ENCODE assay signal across 11 cellular contexts in genomic region chr1:202207292-202207691, GRCh38. TPM values are rescaled to one million over a fixed set of nuclear protein-coding genes. Genes with fewer than 3 reads are reported as not detected.
A peak's percentile ranks its signal among the peaks of the same experiment; 100 is the strongest.
DNase-seq lines count a peak whose midpoint lies in the region; FAIRE-seq and TF ChIP-seq lines count a peak whose summit lies in the region.
"Had no signal": no experiment of that assay in that cellular context is flagged by ENCODE, and none has a peak within 500 bp of the region (broad histone marks: within the 10 kb centered on the region; RNA-seq: fewer than 3 reads in every experiment).

No MANE protein-coding gene starts in this region.

- no peaks in the 10 kb centered on the region for H3K9me1 ChIP-seq in endothelial cell of umbilical vein (replicated peaks; ENCODE audit: control insufficient read depth, extremely low read depth, insufficient read depth, low read length)

- peaks cover 3% of the 10 kb centered on the region in 2 experiments for H3K27me3 ChIP-seq in endothelial cell of umbilical vein (ENCODE audit: control insufficient read depth in 2 of 2, insufficient read depth in 2 of 2, low read length in 2 of 2)

- no peak overlapping the region for H3K27ac ChIP-seq in endothelial cell of umbilical vein (ENCODE audit: insufficient read depth, low read depth, low read length)
- no peak overlapping the region for H3K27ac ChIP-seq in substantia nigra (ENCODE audit: low read depth, low read length, poor library complexity, severe bottlenecking)

- TF ChIP-seq CTCF in endothelial cell of umbilical vein (IDR thresholded peaks at IDR 0.05; ENCODE audit: extremely low read depth in 1 of 2, insufficient read depth in 1 of 2, low read depth in 1 of 2, low read length in 2 of 2) = peak in 1 of 2 donors; percentile 36

- H4K20me1 ChIP-seq in endothelial cell of umbilical vein (replicated peaks; ENCODE audit: control insufficient read depth, extremely low read depth, insufficient read depth, low read length) = no peaks in the 10 kb centered on the region

- no TSS peak for BruUV-seq in endothelial cell of umbilical vein (replicated peaks; lab: Mats Ljungman, UMichigan)

- POLR2A ChIA-PET in endothelial cell of umbilical vein (lab: Charles Lee) = no interaction called here

- DNase-seq in NCI-H1092 treated with DMSO at 0.1 percent for 48 hours (lab: John Stamatoyannopoulos, UW) (peak; percentile 21), NCI-H1092 (lab: John Stamatoyannopoulos, UW) (no peak), NCI-H69 (lab: John Stamatoyannopoulos, UW) (peak; percentile 94), endothelial cell of umbilical vein (ENCODE audit: low read depth, low spot score) (peak; percentile 70), putamen (ENCODE audit: low spot score) (peak; percentile 25), substantia nigra (lab: John Stamatoyannopoulos, UW) (no peak), NCI-H526 treated with DMSO at 0.1 percent for 48 hours (lab: John Stamatoyannopoulos, UW) (no peak)
- DNase-seq in stimulated activated CD4-positive, alpha-beta T cell treated with anti-CD3 and anti-CD28 coated beads, Interleukin-15, amount 100 ng/mL, for 24 hours = no peak
- DNase-seq: NCI-H526 had no signal

- dilution Hi-C loops in endothelial cell of umbilical vein (cut with MboI; ENCODE audit: extremely low pct_ligation_motif_present, low sequenced_read_pairs) = loop anchor here (25.0 kb wide), 1 partner anchor 105 kb away; no protein-coding TSS in a partner anchor

- TF ChIP-seq POLR2A in endothelial cell of umbilical vein (IDR thresholded peaks at IDR 0.05; ENCODE audit: low read depth, low read length) = no peak

- intact Hi-C loops in endothelial cell of umbilical vein (cut with micrococcal nuclease) = no loop called here

- H3K4me1 ChIP-seq in endothelial cell of umbilical vein (ENCODE audit: control insufficient read depth, extremely low read depth, insufficient read depth, low read length) = no peaks in the 10 kb centered on the region

- CTCF ChIA-PET in endothelial cell of umbilical vein (lab: Charles Lee) = interaction anchor here (0.9 to 1.0 kb wide), 2 partner anchors 14 to 29 kb away, joined by 3 read pairs; no protein-coding TSS in a partner anchor

- H3K9ac ChIP-seq in endothelial cell of umbilical vein (replicated peaks; ENCODE audit: extremely low read depth, insufficient read depth, low read length) = no peak overlapping the region

- H3K9me3 ChIP-seq in endothelial cell of umbilical vein (replicated peaks; ENCODE audit: control insufficient read depth, insufficient read depth, low read length) = no peaks in the 10 kb centered on the region

- no peak for FAIRE-seq in endothelial cell of umbilical vein (lab: Jason Lieb, UNC)
- FAIRE-seq: A204.1 had no signal

- H3K79me2 ChIP-seq in endothelial cell of umbilical vein (ENCODE audit: control insufficient read depth, insufficient read depth, low read length) = no peaks in the 10 kb centered on the region

- no peaks in the 10 kb centered on the region for H3K36me3 ChIP-seq in endothelial cell of umbilical vein (ENCODE audit: control insufficient read depth in 2 of 2, extremely low read depth in 1 of 2, insufficient read depth in 2 of 2, low read length in 2 of 2)

- no peak overlapping the region for H3K4me2 ChIP-seq in endothelial cell of umbilical vein (ENCODE audit: insufficient read depth, low read length)

- H2AFZ ChIP-seq in endothelial cell of umbilical vein (ENCODE audit: low read depth, low read length) = no peak overlapping the region

- no peak overlapping the region for H3K4me3 ChIP-seq in endothelial cell of umbilical vein (replicated peaks in 1 of 3; ENCODE audit: insufficient read depth in 1 of 3, low read depth in 1 of 3, low read length in 3 of 3)
- H3K4me3 ChIP-seq: lung had no signal

TF ChIP-seq in endothelial cell of umbilical vein, 7 proteins besides CTCF, POLR2A, EP300 and RAD21:
- TF ChIP-seq GATA2 (IDR thresholded peaks at IDR 0.05; ENCODE audit: insufficient read depth, insufficient read length, low read depth, low read length) = no peak
- no peak for TF ChIP-seq MYC (IDR thresholded peaks at IDR 0.05; ENCODE audit: low read depth, low read length)
- TF ChIP-seq MAX (IDR thresholded peaks at IDR 0.05; ENCODE audit: insufficient read depth, insufficient read length) = no peak
- no peak for TF ChIP-seq JUN (IDR thresholded peaks at IDR 0.05; ENCODE audit: borderline replicate concordance, insufficient read depth, insufficient read length, low read depth)
- TF ChIP-seq EZH2 (IDR thresholded peaks at IDR 0.05; ENCODE audit: borderline replicate concordance, low read depth, low read length, severe bottlenecking) = no peak
- no peak for TF ChIP-seq FOS (IDR thresholded peaks at IDR 0.05; ENCODE audit: borderline replicate concordance, insufficient read depth, low read length)
- TF ChIP-seq POLR2AphosphoS5 (IDR thresholded peaks at IDR 0.05; ENCODE audit: insufficient read depth, low read depth, low read length) = no peak

RNA-seq across cellular contexts. Expression of gene LGR6, which starts 13.7 kb away (rescaled TPM):
- total RNA-seq in endothelial cell of umbilical vein = not detected in 2 replicates
- not detected in 2 replicates for polyA plus RNA-seq in endothelial cell of umbilical vein
- polyA plus RNA-seq in endothelial cell of umbilical vein (2011; cell fraction: cytosol; rRNA removed) = not detected in 2 replicates
- polyA plus RNA-seq in endothelial cell of umbilical vein (2011; cell fraction: nucleus; rRNA removed) = 0.04 TPM in 1 of 2 replicates, not detected in the other
- 0.14 and 0.27 TPM in 2 replicates for polyA plus RNA-seq in endothelial cell of umbilical vein (2012)
- polyA minus RNA-seq in endothelial cell of umbilical vein = not detected in 2 replicates
- not detected for polyA minus RNA-seq in endothelial cell of umbilical vein (2011; cell fraction: cytosol; rRNA and poly(A)+ RNA removed)
- not detected in 2 replicates for polyA minus RNA-seq in endothelial cell of umbilical vein (2011; cell fraction: nucleus; rRNA and poly(A)+ RNA removed)

RNA-seq across cellular contexts. Expression of gene PTPN7, which starts 46.9 kb away (rescaled TPM):
- total RNA-seq in endothelial cell of umbilical vein = 0.86 and 1.9 TPM in 2 replicates
- 1.8 and 2.4 TPM in 2 replicates for polyA plus RNA-seq in endothelial cell of umbilical vein
- 0.84 and 1.1 TPM in 2 replicates for polyA plus RNA-seq in endothelial cell of umbilical vein (2011; cell fraction: cytosol; rRNA removed)
- polyA plus RNA-seq in endothelial cell of umbilical vein (2011; cell fraction: nucleus; rRNA removed) = 1.1 and 1.5 TPM in 2 replicates
- 0.41 and 0.75 TPM in 2 replicates for polyA plus RNA-seq in endothelial cell of umbilical vein (2012)
- polyA minus RNA-seq in endothelial cell of umbilical vein = 5.1 and 6.0 TPM in 2 replicates
- polyA minus RNA-seq in endothelial cell of umbilical vein (2011; cell fraction: cytosol; rRNA and poly(A)+ RNA removed) = not detected
- 0.34 and 0.48 TPM in 2 replicates for polyA minus RNA-seq in endothelial cell of umbilical vein (2011; cell fraction: nucleus; rRNA and poly(A)+ RNA removed)

Comparison
In these comparisons a context has a peak if more than half of its experiments do, and no peak if none do; other contexts are left out.
1. DNase-seq: peak in NCI-H1092 treated with DMSO at 0.1 percent for 48 hours (single experiment), NCI-H69 (single experiment), endothelial cell of umbilical vein (single experiment) and putamen (single experiment); none in NCI-H1092 (single experiment), stimulated activated CD4-positive, alpha-beta T cell treated with anti-CD3 and anti-CD28 coated beads, Interleukin-15, amount 100 ng/mL, for 24 hours (single experiment), substantia nigra (0 of 49) and NCI-H526 treated with DMSO at 0.1 percent for 48 hours (single experiment).